Comparison of ENCODE assay signal across 3 cellular contexts in genomic region chrX:84907324-84907946, GRCh38.
TF ChIP-seq lines count a peak whose summit lies in the region.

No MANE protein-coding gene starts in this region.

TF ChIP-seq in GM23338, 12 proteins besides CTCF, POLR2A, EP300 and RAD21 (continued from another document and continues in another):
- TF ChIP-seq ZNF462 (CRISPR knock-in tag; IDR thresholded peaks at IDR 0.05), result no peak
- TF ChIP-seq EZH2 (IDR thresholded peaks at IDR 0.05; ENCODE audit: low read depth, unreplicated experiment), result no peak
- TF ChIP-seq STAT1 (IDR thresholded peaks at IDR 0.05; ENCODE audit: unreplicated experiment), result no peak
- TF ChIP-seq ZNF114 (CRISPR knock-in tag; IDR thresholded peaks at IDR 0.05), result no peak
- TF ChIP-seq ZNF331 (CRISPR knock-in tag; IDR thresholded peaks at IDR 0.05; ENCODE audit: low read depth), result no peak

TF ChIP-seq in SK-N-SH, 30 proteins besides CTCF, POLR2A, EP300 and RAD21 (continued from another document):
- TF ChIP-seq FOSL2 (IDR thresholded peaks at IDR 0.05; ENCODE audit: borderline replicate concordance, low read depth) (no peak), FOXJ3 (CRISPR knock-in tag; IDR thresholded peaks at IDR 0.05) (no peak), NFIC (IDR thresholded peaks at IDR 0.05; ENCODE audit: borderline replicate concordance) (no peak), ZBTB33 (IDR thresholded peaks at IDR 0.05; ENCODE audit: borderline replicate concordance, low read depth) (no peak), SMC3 (IDR thresholded peaks at IDR 0.05; ENCODE audit: low read depth, low read length) (no peak), TAF1 (IDR thresholded peaks at IDR 0.05; ENCODE audit: borderline replicate concordance, low read depth, low read length) (no peak)

TF ChIP-seq in WTC11, 78 proteins besides CTCF, POLR2A, EP300 and RAD21 (continued from another document):
- no peak for TF ChIP-seq ZNF396 (CRISPR knock-in tag; IDR thresholded peaks at IDR 0.05; ENCODE audit: borderline replicate concordance)
- TF ChIP-seq HMGXB4 (CRISPR knock-in tag; IDR thresholded peaks at IDR 0.05), result no peak
- TF ChIP-seq FOXP4 (CRISPR knock-in tag; IDR thresholded peaks at IDR 0.05), result no peak
- no peak for TF ChIP-seq CREM (CRISPR knock-in tag; IDR thresholded peaks at IDR 0.05)
